Comparison of ENCODE assay signal across 3 cellular contexts in the genomic region with DNA sequence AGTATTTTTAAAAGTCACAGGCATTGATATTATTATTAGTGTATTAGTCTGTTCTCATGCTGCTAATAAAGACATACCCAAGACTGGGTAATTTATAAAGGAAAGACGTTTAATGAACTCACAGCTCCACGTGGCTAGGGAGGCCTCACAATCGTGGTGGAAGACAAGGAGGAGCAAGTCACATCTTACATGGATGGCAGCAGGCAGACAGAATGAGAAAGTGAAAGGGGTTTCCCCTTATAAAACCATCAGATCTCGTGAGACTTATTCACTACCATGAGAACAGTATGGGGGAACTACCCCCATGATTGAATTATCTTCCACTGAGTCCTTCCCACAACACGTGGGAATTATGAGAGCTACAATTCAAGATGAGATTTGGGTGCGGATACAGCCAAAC.
TF ChIP-seq lines count a peak whose summit lies in the region.

No MANE protein-coding gene starts in this region.

TF ChIP-seq in HEK293, 187 proteins besides CTCF, POLR2A, EP300 and RAD21:
- peak; percentile 13 for TF ChIP-seq SETDB1 (IDR thresholded peaks at IDR 0.05; ENCODE audit: insufficient read length, low read length)

TF ChIP-seq in K562, 482 proteins besides CTCF, POLR2A, EP300 and RAD21:
- TF ChIP-seq L3MBTL2 (IDR thresholded peaks at IDR 0.05) (peak; percentile 15; the same call in 1 of the 2 replicates), CBX3 (IDR thresholded peaks at IDR 0.05; ENCODE audit: borderline replicate concordance in 1 of 2, low read length in 2 of 2) (peak in 1 of 2 experiments; percentile 31; a peak in 1 of 3 replicates), ZFP36 (IDR thresholded peaks at IDR 0.05; ENCODE audit: low read depth, low read length, partially characterized antibody) (peak; percentile 42), ZNF431 (CRISPR knock-in tag; IDR thresholded peaks at IDR 0.05) (peak; percentile 99), TRIM24 (IDR thresholded peaks at IDR 0.05) (peak in 1 of 2 experiments; percentile 54; a peak in 3 of 4 replicates)
- TF ChIP-seq, protein P1, sequence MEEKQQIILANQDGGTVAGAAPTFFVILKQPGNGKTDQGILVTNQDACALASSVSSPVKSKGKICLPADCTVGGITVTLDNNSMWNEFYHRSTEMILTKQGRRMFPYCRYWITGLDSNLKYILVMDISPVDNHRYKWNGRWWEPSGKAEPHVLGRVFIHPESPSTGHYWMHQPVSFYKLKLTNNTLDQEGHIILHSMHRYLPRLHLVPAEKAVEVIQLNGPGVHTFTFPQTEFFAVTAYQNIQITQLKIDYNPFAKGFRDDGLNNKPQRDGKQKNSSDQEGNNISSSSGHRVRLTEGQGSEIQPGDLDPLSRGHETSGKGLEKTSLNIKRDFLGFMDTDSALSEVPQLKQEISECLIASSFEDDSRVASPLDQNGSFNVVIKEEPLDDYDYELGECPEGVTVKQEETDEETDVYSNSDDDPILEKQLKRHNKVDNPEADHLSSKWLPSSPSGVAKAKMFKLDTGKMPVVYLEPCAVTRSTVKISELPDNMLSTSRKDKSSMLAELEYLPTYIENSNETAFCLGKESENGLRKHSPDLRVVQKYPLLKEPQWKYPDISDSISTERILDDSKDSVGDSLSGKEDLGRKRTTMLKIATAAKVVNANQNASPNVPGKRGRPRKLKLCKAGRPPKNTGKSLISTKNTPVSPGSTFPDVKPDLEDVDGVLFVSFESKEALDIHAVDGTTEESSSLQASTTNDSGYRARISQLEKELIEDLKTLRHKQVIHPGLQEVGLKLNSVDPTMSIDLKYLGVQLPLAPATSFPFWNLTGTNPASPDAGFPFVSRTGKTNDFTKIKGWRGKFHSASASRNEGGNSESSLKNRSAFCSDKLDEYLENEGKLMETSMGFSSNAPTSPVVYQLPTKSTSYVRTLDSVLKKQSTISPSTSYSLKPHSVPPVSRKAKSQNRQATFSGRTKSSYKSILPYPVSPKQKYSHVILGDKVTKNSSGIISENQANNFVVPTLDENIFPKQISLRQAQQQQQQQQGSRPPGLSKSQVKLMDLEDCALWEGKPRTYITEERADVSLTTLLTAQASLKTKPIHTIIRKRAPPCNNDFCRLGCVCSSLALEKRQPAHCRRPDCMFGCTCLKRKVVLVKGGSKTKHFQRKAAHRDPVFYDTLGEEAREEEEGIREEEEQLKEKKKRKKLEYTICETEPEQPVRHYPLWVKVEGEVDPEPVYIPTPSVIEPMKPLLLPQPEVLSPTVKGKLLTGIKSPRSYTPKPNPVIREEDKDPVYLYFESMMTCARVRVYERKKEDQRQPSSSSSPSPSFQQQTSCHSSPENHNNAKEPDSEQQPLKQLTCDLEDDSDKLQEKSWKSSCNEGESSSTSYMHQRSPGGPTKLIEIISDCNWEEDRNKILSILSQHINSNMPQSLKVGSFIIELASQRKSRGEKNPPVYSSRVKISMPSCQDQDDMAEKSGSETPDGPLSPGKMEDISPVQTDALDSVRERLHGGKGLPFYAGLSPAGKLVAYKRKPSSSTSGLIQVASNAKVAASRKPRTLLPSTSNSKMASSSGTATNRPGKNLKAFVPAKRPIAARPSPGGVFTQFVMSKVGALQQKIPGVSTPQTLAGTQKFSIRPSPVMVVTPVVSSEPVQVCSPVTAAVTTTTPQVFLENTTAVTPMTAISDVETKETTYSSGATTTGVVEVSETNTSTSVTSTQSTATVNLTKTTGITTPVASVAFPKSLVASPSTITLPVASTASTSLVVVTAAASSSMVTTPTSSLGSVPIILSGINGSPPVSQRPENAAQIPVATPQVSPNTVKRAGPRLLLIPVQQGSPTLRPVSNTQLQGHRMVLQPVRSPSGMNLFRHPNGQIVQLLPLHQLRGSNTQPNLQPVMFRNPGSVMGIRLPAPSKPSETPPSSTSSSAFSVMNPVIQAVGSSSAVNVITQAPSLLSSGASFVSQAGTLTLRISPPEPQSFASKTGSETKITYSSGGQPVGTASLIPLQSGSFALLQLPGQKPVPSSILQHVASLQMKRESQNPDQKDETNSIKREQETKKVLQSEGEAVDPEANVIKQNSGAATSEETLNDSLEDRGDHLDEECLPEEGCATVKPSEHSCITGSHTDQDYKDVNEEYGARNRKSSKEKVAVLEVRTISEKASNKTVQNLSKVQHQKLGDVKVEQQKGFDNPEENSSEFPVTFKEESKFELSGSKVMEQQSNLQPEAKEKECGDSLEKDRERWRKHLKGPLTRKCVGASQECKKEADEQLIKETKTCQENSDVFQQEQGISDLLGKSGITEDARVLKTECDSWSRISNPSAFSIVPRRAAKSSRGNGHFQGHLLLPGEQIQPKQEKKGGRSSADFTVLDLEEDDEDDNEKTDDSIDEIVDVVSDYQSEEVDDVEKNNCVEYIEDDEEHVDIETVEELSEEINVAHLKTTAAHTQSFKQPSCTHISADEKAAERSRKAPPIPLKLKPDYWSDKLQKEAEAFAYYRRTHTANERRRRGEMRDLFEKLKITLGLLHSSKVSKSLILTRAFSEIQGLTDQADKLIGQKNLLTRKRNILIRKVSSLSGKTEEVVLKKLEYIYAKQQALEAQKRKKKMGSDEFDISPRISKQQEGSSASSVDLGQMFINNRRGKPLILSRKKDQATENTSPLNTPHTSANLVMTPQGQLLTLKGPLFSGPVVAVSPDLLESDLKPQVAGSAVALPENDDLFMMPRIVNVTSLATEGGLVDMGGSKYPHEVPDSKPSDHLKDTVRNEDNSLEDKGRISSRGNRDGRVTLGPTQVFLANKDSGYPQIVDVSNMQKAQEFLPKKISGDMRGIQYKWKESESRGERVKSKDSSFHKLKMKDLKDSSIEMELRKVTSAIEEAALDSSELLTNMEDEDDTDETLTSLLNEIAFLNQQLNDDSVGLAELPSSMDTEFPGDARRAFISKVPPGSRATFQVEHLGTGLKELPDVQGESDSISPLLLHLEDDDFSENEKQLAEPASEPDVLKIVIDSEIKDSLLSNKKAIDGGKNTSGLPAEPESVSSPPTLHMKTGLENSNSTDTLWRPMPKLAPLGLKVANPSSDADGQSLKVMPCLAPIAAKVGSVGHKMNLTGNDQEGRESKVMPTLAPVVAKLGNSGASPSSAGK (IDR thresholded peaks at IDR 0.05): 0 out of 2 replicates have a peak, but pooled peaks have one; percentile 15

TF ChIP-seq in HepG2, 621 proteins besides CTCF, POLR2A, EP300 and RAD21:
- peak; percentile 95 for TF ChIP-seq ZNF431 (CRISPR knock-in tag; IDR thresholded peaks at IDR 0.05; ENCODE audit: borderline replicate concordance, low read depth)
